In genomic region chr5:173055983-173056782, GRCh38 we compare ENCODE assay signal across 1 cellular context.
A peak's percentile ranks its signal among the peaks of the same experiment; 100 is the strongest.
TF ChIP-seq lines count a peak whose summit lies in the region.

Gene CREBRF (plus strand): TSS chr5:173056352. CDS start chr5:173080776, 24,424 bp downstream.

TF ChIP-seq in K562, 482 proteins besides CTCF, POLR2A, EP300 and RAD21 (continued from another document and continues in another):
- no peak for TF ChIP-seq ZBTB11 (CRISPR knock-in tag; IDR thresholded peaks at IDR 0.05)
- TF ChIP-seq ID3 (CRISPR knock-in tag; IDR thresholded peaks at IDR 0.05), result no peak
- no peak for TF ChIP-seq ID3 (tag; IDR thresholded peaks at IDR 0.05)
- TF ChIP-seq RNF2 (IDR thresholded peaks at IDR 0.05), result no peak
- TF ChIP-seq TCFL5 (CRISPR knock-in tag; conservative IDR thresholded peaks at IDR 0.05), result no peak
- no peak for TF ChIP-seq CHCHD3 (CRISPR knock-in tag; IDR thresholded peaks at IDR 0.05)
- no peak for TF ChIP-seq COPS2 (conservative IDR thresholded peaks at IDR 0.05)
- TF ChIP-seq CHD7 (IDR thresholded peaks at IDR 0.05; ENCODE audit: low read depth, low read length), result no peak
- TF ChIP-seq E2F5 (CRISPR knock-in tag; IDR thresholded peaks at IDR 0.05), result no peak
- TF ChIP-seq FOXP4 (CRISPR knock-in tag; IDR thresholded peaks at IDR 0.05; ENCODE audit: borderline replicate concordance), result no peak
- TF ChIP-seq NFE2L1 (tag; IDR thresholded peaks at IDR 0.05; ENCODE audit: borderline replicate concordance, low read depth), result no peak
- no peak for TF ChIP-seq TRIM24 (IDR thresholded peaks at IDR 0.05)
- no peak for TF ChIP-seq ZNF253 (CRISPR knock-in tag; conservative IDR thresholded peaks at IDR 0.05)
- peak; percentile 80 for TF ChIP-seq ATF7 (IDR thresholded peaks at IDR 0.05)
- TF ChIP-seq NR2F6 (CRISPR knock-in tag; IDR thresholded peaks at IDR 0.05), result no peak
- no peak for TF ChIP-seq THAP7 (CRISPR knock-in tag; IDR thresholded peaks at IDR 0.05)
- no peak for TF ChIP-seq NFIX (CRISPR knock-in tag; IDR thresholded peaks at IDR 0.05; ENCODE audit: low read depth)
- TF ChIP-seq CBX5 (IDR thresholded peaks at IDR 0.05; ENCODE audit: borderline replicate concordance, low read depth), result no peak
- peak; percentile 39; the same call in 1 of the 2 replicates for TF ChIP-seq CBX1 (IDR thresholded peaks at IDR 0.05; ENCODE audit: low read depth)
- TF ChIP-seq ZNF644 (tag; IDR thresholded peaks at IDR 0.05; ENCODE audit: low read depth), result no peak
- no peak for TF ChIP-seq SNRNP70 (optimal IDR thresholded peaks at IDR 0.05; ENCODE audit: low read depth, low read length)
- no peak for TF ChIP-seq ZNF41 (CRISPR knock-in tag; conservative IDR thresholded peaks at IDR 0.05)
- no peak for TF ChIP-seq RBM15 (IDR thresholded peaks at IDR 0.05; ENCODE audit: insufficient read depth, low read length)
- TF ChIP-seq SIRT6 (IDR thresholded peaks at IDR 0.05; ENCODE audit: low read depth, low read length), result no peak
- peak; percentile 37; the same call in 1 of the 2 replicates for TF ChIP-seq C11orf30 (IDR thresholded peaks at IDR 0.05; ENCODE audit: low read depth)
- TF ChIP-seq FOXK2 (conservative IDR thresholded peaks at IDR 0.05 in 1 of 2, IDR thresholded peaks at IDR 0.05 in 1 of 2; ENCODE audit: low read depth in 2 of 2), result peak; percentile 93 to 94
- TF ChIP-seq SRSF7 (optimal IDR thresholded peaks at IDR 0.05; ENCODE audit: low read depth, low read length), result no peak
- TF ChIP-seq HMBOX1 (IDR thresholded peaks at IDR 0.05), result no peak; the same call in 1 of the 2 replicates
- no peak; the same call in 1 of the 2 replicates for TF ChIP-seq HIVEP1 (CRISPR knock-in tag; IDR thresholded peaks at IDR 0.05)
- TF ChIP-seq CHD4 (IDR thresholded peaks at IDR 0.05; ENCODE audit: insufficient read depth, insufficient replicate concordance, low read depth, low read length, poor library complexity, severe bottlenecking), result no peak
- TF ChIP-seq SMAD2 (IDR thresholded peaks at IDR 0.05; ENCODE audit: low read depth, low read length), result no peak
- no peak for TF ChIP-seq SRSF3 (IDR thresholded peaks at IDR 0.05; ENCODE audit: insufficient read depth, low read length)
- no peak for TF ChIP-seq ZFP30 (CRISPR knock-in tag; IDR thresholded peaks at IDR 0.05; ENCODE audit: borderline replicate concordance)
- TF ChIP-seq E2F8 (IDR thresholded peaks at IDR 0.05; ENCODE audit: low read depth, partially characterized antibody), result peak; percentile 94
